3 cellular contexts compared by ENCODE assay signal in genomic region chr1:91735266-91735845, GRCh38.
TF ChIP-seq lines count a peak whose summit lies in the region.

No MANE protein-coding gene starts in this region.

TF ChIP-seq in IMR-90, 13 proteins besides CTCF, POLR2A, EP300 and RAD21:
- TF ChIP-seq USF2 (IDR thresholded peaks at IDR 0.05; ENCODE audit: low read depth, low read length): no peak

TF ChIP-seq in K562, 482 proteins besides CTCF, POLR2A, EP300 and RAD21:
- peak; percentile 23; the same call in 1 of the 2 replicates for TF ChIP-seq CEBPB (tag; IDR thresholded peaks at IDR 0.05)
- TF ChIP-seq, protein P1, sequence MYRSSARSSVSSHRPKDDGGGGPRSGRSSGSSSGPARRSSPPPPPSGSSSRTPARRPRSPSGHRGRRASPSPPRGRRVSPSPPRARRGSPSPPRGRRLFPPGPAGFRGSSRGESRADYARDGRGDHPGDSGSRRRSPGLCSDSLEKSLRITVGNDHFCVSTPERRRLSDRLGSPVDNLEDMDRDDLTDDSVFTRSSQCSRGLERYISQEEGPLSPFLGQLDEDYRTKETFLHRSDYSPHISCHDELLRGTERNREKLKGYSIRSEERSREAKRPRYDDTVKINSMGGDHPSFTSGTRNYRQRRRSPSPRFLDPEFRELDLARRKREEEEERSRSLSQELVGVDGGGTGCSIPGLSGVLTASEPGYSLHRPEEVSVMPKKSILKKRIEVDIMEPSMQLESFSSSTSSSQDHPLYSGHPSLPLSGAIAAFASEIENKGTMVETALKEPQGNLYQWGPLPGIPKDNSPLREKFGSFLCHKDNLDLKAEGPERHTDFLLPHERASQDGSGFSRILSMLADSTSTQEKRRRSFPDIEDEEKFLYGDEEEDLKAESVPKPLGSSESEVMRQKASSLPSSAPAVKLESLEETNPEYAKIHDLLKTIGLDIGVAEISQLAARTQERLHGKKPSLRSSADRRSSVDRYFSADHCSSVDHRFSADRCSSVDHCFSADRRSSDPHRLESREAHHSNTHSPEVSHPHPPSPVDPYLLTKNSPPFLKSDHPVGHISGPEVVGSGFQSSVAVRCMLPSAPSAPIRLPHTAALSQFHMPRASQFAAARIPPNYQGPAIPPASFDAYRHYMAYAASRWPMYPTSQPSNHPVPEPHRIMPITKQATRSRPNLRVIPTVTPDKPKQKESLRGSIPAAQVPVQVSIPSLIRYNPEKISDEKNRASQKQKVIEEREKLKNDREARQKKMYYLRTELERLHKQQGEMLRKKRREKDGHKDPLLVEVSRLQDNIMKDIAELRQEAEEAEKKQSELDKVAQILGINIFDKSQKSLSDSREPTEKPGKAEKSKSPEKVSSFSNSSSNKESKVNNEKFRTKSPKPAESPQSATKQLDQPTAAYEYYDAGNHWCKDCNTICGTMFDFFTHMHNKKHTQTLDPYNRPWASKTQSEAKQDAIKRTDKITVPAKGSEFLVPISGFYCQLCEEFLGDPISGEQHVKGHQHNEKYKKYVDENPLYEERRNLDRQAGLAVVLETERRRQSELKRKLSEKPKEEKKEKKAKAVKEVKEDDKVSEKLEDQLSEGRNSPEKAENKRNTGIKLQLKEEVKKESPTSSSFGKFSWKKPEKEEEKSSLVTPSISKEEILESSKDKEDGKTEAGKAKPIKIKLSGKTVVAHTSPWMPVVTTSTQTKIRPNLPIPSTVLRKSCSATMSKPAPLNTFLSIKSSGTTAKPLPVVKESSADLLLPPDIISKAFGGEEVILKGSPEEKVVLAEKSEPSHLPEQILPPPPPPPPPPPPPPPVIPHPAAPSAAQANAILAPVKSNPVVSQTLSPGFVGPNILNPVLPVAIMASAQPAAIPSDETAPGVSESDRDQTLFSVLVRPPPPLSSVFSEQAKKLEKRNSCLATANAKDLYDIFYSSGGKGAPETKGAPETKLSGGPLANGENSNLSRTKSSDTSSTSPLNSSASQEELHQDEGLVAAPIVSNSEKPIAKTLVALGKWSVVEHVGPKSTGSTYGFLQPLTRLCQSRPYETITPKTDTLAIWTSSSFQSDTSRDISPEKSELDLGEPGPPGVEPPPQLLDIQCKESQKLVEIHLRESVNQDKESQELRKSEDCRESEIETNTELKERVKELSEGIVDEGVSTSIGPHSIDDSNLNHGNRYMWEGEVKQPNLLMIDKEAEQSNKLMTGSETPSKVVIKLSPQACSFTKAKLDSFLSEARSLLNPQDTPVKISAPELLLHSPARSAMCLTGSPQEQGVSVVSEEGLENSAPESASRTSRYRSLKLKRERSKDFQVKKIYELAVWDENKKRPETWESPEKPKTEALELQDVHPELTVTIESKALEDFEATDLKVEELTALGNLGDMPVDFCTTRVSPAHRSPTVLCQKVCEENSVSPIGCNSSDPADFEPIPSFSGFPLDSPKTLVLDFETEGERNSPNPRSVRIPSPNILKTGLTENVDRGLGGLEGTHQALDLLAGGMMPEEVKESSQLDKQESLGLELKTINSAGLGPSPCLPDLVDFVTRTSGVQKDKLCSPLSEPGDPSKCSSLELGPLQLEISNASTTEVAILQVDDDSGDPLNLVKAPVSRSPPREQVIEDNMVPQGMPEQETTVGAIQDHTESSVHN (IDR thresholded peaks at IDR 0.05; ENCODE audit: borderline replicate concordance in 1 of 2, low read depth in 1 of 2): no peak

TF ChIP-seq in liver, 16 proteins besides CTCF, POLR2A, EP300 and RAD21:
- TF ChIP-seq ZBTB33 (IDR thresholded peaks at IDR 0.05) (peak; percentile 51), FOXA2 (IDR thresholded peaks at IDR 0.05) (peak; percentile 50), NR2F2 (IDR thresholded peaks at IDR 0.05) (no peak), SP1 (IDR thresholded peaks at IDR 0.05) (peak; percentile 71), RXRA (IDR thresholded peaks at IDR 0.05) (peak; percentile 64 to 90), HNF4A (conservative IDR thresholded peaks at IDR 0.05) (peak; percentile 65 to 88), ATF3 (IDR thresholded peaks at IDR 0.05) (no peak), MAX (IDR thresholded peaks at IDR 0.05) (peak; percentile 64), JUND (IDR thresholded peaks at IDR 0.05) (peak in 1 of 2 donors; percentile 89), YY1 (IDR thresholded peaks at IDR 0.05) (peak; percentile 77), REST (IDR thresholded peaks at IDR 0.05) (peak; percentile 74), FOXA1 (IDR thresholded peaks at IDR 0.05) (peak; percentile 45), HNF4G (IDR thresholded peaks at IDR 0.05) (peak; percentile 35), GABPA (IDR thresholded peaks at IDR 0.05 in 1 of 2, conservative IDR thresholded peaks at IDR 0.05 in 1 of 2) (no peak), EGR1 (IDR thresholded peaks at IDR 0.05; ENCODE audit: low read depth in 2 of 2) (peak in 1 of 2 donors; percentile 61), TAF1 (conservative IDR thresholded peaks at IDR 0.05) (no peak)
